ENCODE assay signal across 8 cellular contexts in the genomic region with DNA sequence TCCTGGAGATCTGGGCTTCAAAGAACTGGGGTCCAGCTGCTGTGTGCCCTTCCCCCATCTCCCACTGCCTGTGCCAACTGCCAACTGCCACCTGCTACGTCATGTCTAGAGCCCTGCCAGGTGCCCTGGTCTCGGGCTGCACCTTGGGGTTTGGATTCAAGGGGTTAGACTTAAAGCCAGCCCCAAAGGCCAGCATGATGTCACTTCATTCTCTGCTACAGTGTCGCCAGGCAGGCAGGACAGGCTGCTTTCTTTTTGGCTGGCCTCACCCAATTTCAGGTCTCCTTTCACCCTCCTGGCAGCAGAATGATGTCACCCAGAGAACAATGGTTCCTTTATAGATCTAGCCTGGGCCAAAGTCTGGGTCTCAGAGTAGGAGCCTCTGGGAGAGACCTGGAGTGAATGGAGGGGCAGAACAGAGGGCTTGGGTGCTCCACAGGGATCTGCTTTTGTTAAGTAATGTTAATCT.
A peak's percentile ranks its signal among the peaks of the same experiment; 100 is the strongest.
DNase-seq lines count a peak whose midpoint lies in the region; ATAC-seq and TF ChIP-seq lines count a peak whose summit lies in the region.

No MANE protein-coding gene starts in this region.

- ATAC-seq in right cardiac atrium (peak; percentile 51 to 83), natural killer cell (no peak)

- H3K4me1 ChIP-seq in right cardiac atrium (ENCODE audit: control insufficient read depth, insufficient read depth, low read length): peaks cover 4% of the 10 kb centered on the region
- peaks cover 23 to 64% (median 36%) of the 10 kb centered on the region in 3 donors for H3K4me1 ChIP-seq in skeletal muscle tissue (ENCODE audit: control insufficient read depth in 3 of 3, insufficient read depth in 3 of 3, low read length in 3 of 3)

- H3K4me3 ChIP-seq in right cardiac atrium (ENCODE audit: low read length) (no peak overlapping the region), skeletal muscle tissue (ENCODE audit: low read length in 3 of 3) (peak overlapping the region in 2 of 3 donors; percentile 3 to 54)

- H3K4me1 Mint-ChIP-seq in natural killer cell: no peaks in the 10 kb centered on the region

- no peak overlapping the region for H3K27ac Mint-ChIP-seq in natural killer cell

- H3K9me3 ChIP-seq in right cardiac atrium (ENCODE audit: control insufficient read depth, low read length) (no peaks in the 10 kb centered on the region), skeletal muscle tissue (ENCODE audit: control insufficient read depth in 3 of 3, low read length in 3 of 3) (no peaks in the 10 kb centered on the region)

- H3K27me3 Mint-ChIP-seq in natural killer cell (ENCODE audit: low read depth in 2 of 2): peaks cover 0 to 5% of the 10 kb centered on the region in 2 donors

- H3K27ac ChIP-seq in right cardiac atrium (ENCODE audit: low read length): peak overlapping the region; percentile 58
- peak overlapping the region; percentile 59 for H3K27ac ChIP-seq in skeletal muscle tissue (ENCODE audit: low read depth, low read length)

- no peak for TF ChIP-seq CTCF in natural killer cell (IDR thresholded peaks at IDR 0.05)

- H3K9ac ChIP-seq in skeletal muscle tissue (ENCODE audit: low read depth in 1 of 3, low read length in 3 of 3): peak overlapping the region in 2 of 3 donors; percentile 36 to 75

- no peak overlapping the region for H3K4me3 Mint-ChIP-seq in natural killer cell

- no peaks in the 10 kb centered on the region for H3K36me3 Mint-ChIP-seq in natural killer cell

- DNase-seq in HT1080 (ENCODE audit: low read depth) (peak; percentile 68), SHP77 (lab: John Stamatoyannopoulos, UW) (peak; percentile 51 to 65), right cardiac atrium (peak in 1 of 3 donors; percentile 56), natural killer cell (no peak), Kasumi-1 (lab: John Stamatoyannopoulos, UW) (no peak)
- no peak for DNase-seq in activated T-cell treated with anti-CD3 and anti-CD28 coated beads, Interleukin-2, amount 50 U/mL, for 48 hours
- no peak for DNase-seq in stimulated activated naive CD4-positive, alpha-beta T cell treated with Interleukin-2 at 50 U/mL for 16 hours (lab: John Stamatoyannopoulos, UW)

- H3K36me3 ChIP-seq in skeletal muscle tissue (ENCODE audit: control insufficient read depth in 3 of 3, insufficient read depth in 3 of 3, low read length in 3 of 3): peaks cover 8 to 20% (median 11%) of the 10 kb centered on the region in 3 donors

- no peaks in the 10 kb centered on the region for H3K27me3 ChIP-seq in right cardiac atrium (ENCODE audit: control insufficient read depth, insufficient read depth)
- no peaks in the 10 kb centered on the region for H3K27me3 ChIP-seq in skeletal muscle tissue (ENCODE audit: control insufficient read depth in 3 of 3, insufficient read depth in 3 of 3, low read length in 3 of 3)

- 56% methylated on average over 3 of the region's 3 CpGs for WGBS in right cardiac atrium

- H3K9me3 Mint-ChIP-seq in natural killer cell: no peaks in the 10 kb centered on the region

- intact Hi-C loops in right cardiac atrium (cut with DNase I) (no loop called here), natural killer cell (cut with micrococcal nuclease) (no loop called here)

Comparison
In these comparisons a context has a peak if more than half of its experiments do, and no peak if none do; other contexts are left out.
1. DNase-seq: peak in HT1080 (single experiment) and SHP77 (2 of 2); none in activated T-cell treated with anti-CD3 and anti-CD28 coated beads, Interleukin-2, amount 50 U/mL, for 48 hours (0 of 2), stimulated activated naive CD4-positive, alpha-beta T cell treated with Interleukin-2 at 50 U/mL for 16 hours (single experiment), natural killer cell (single experiment) and Kasumi-1 (0 of 2).
2. ATAC-seq: peak in right cardiac atrium (2 of 2); none in natural killer cell (0 of 3).